In genomic region chr17:29713626-29714025, GRCh38 we compare ENCODE assay signal across 1 cellular context.
TF ChIP-seq lines count a peak whose summit lies in the region.

No MANE protein-coding gene starts in this region.

TF ChIP-seq in GM12878, 131 proteins besides CTCF, POLR2A, EP300 and RAD21 (continued from another document):
- TF ChIP-seq PKNOX1 (IDR thresholded peaks at IDR 0.05) (no peak), HDGF (IDR thresholded peaks at IDR 0.05) (0 out of 2 replicates have a peak, but pooled peaks have one; percentile 22), GATAD2B (conservative IDR thresholded peaks at IDR 0.05; ENCODE audit: low read depth) (no peak), RUNX3 (IDR thresholded peaks at IDR 0.05; ENCODE audit: low read length) (peak; percentile 27; the same call in 1 of the 2 replicates), MEF2A (IDR thresholded peaks at IDR 0.05; ENCODE audit: insufficient read depth, low read depth, low read length) (peak; percentile 57; the same call in 1 of the 2 replicates), SUPT20H (IDR thresholded peaks at IDR 0.05; ENCODE audit: borderline replicate concordance, control insufficient read depth, low read depth, low read length) (no peak)
